ENCODE assay signal across 8 cellular contexts in genomic region chr5:76402251-76402879, GRCh38. TPM values are rescaled to one million over a fixed set of nuclear protein-coding genes. Genes with fewer than 3 reads are reported as not detected.
DNase-seq lines count a peak whose midpoint lies in the region; TF ChIP-seq lines count a peak whose summit lies in the region.

No MANE protein-coding gene starts in this region.

- H3K27me3 Mint-ChIP-seq in neural crest cell (ENCODE audit: low read depth) = peaks cover 28% of the 10 kb centered on the region

- H3K9ac ChIP-seq in subcutaneous abdominal adipose tissue (ENCODE audit: low read length in 5 of 5) = peak overlapping the region in 4 of 5 donors; percentile 12 to 66 (median 60)

- DNase-seq in GM03348 (ENCODE audit: low spot score) (peak; percentile 8), NAMALWA (ENCODE audit: low spot score) (peak; percentile 80), epithelial cell of proximal tubule (ENCODE audit: low read depth) (no peak), neural crest cell (ENCODE audit: low read depth, low spot score) (peak; percentile 19), A172 (ENCODE audit: low spot score) (no peak)
- DNase-seq in activated CD8-positive, alpha-beta memory T cell treated with anti-CD3 and anti-CD28 coated beads for 24 hours = peak; percentile 86

- H3K4me3 Mint-ChIP-seq in neural crest cell = peak overlapping the region; percentile 90

- H3K9me3 ChIP-seq in HEK293 (ENCODE audit: control insufficient read depth, insufficient read depth, low read depth, low read length) (no peaks in the 10 kb centered on the region), subcutaneous abdominal adipose tissue (ENCODE audit: control insufficient read depth in 5 of 5, low read length in 5 of 5) (no peaks in the 10 kb centered on the region)

- CTCF ChIA-PET in HEK293 (lab: Yijun Ruan, JAX) = interaction anchor here (0.5 to 4.0 kb wide), 10 partner anchors 8 to 839 kb away, joined by 3 to 31 read pairs (median 3); no protein-coding TSS in a partner anchor

- H3K27ac ChIP-seq in HEK293 (ENCODE audit: extremely low read depth, low read depth, low read length) = peak overlapping the region; percentile 53; the same call in 1 of the 2 replicates
- no peak overlapping the region for H3K27ac ChIP-seq in subcutaneous abdominal adipose tissue (ENCODE audit: low read depth, low read length)

- POLR2A ChIA-PET in HEK293 (lab: Yijun Ruan, JAX) = interaction anchor here (0.6 kb wide), 1 partner anchor 92 kb away, joined by 3 read pairs; no protein-coding TSS in a partner anchor

- no peaks in the 10 kb centered on the region for H3K36me3 Mint-ChIP-seq in neural crest cell (ENCODE audit: low read depth)

- TF ChIP-seq CTCF in HEK293 (tag by site-specific recombination; IDR thresholded peaks at IDR 0.05) = no peak
- no peak for TF ChIP-seq CTCF in epithelial cell of proximal tubule (conservative IDR thresholded peaks at IDR 0.05; ENCODE audit: low read depth, low read length)
- no peak for TF ChIP-seq CTCF in neural crest cell (conservative IDR thresholded peaks at IDR 0.05)

- H3K4me3 ChIP-seq in HEK293 (ENCODE audit: low read depth, low read length) (peak overlapping the region; percentile 78), epithelial cell of proximal tubule (ENCODE audit: low read depth, low read length) (peak overlapping the region; percentile 63), subcutaneous abdominal adipose tissue (ENCODE audit: low read depth in 1 of 5, low read length in 5 of 5) (peak overlapping the region; percentile 62 to 74 (median 74))

- 0 out of 2 replicates have a peak, but pooled peaks cover 2% of the 10 kb centered on the region for H3K4me1 ChIP-seq in HEK293 (ENCODE audit: control insufficient read depth, insufficient read depth, low read length)
- peaks cover 0 to 31% (median 22%) of the 10 kb centered on the region in 5 donors for H3K4me1 ChIP-seq in subcutaneous abdominal adipose tissue (ENCODE audit: control insufficient read depth in 5 of 5, insufficient read depth in 5 of 5, low read length in 5 of 5)

- peaks cover 0 to 9% (median 0%) of the 10 kb centered on the region in 5 donors for H3K27me3 ChIP-seq in subcutaneous abdominal adipose tissue (ENCODE audit: control insufficient read depth in 5 of 5, insufficient read depth in 4 of 5, low read length in 5 of 5)

- no peaks in the 10 kb centered on the region for H3K4me1 Mint-ChIP-seq in neural crest cell

- H3K9me3 Mint-ChIP-seq in neural crest cell = no peaks in the 10 kb centered on the region

- H3K36me3 ChIP-seq in HEK293 (ENCODE audit: control insufficient read depth in 2 of 2, insufficient read depth in 1 of 2, low read length in 2 of 2) (no peaks in the 10 kb centered on the region), subcutaneous abdominal adipose tissue (ENCODE audit: control insufficient read depth in 5 of 5, insufficient read depth in 5 of 5, low read length in 5 of 5) (no peaks in the 10 kb centered on the region)

- H3K27ac Mint-ChIP-seq in neural crest cell (ENCODE audit: unreplicated experiment) = peak overlapping the region; percentile 97

TF ChIP-seq in HEK293, 187 proteins besides CTCF, POLR2A, EP300 and RAD21:
- TF ChIP-seq ZNF394 (tag by site-specific recombination; IDR thresholded peaks at IDR 0.05; ENCODE audit: borderline replicate concordance) (no peak), ZFHX2 (tag by site-specific recombination; conservative IDR thresholded peaks at IDR 0.05) (peak; percentile 55), ZSCAN23 (tag by site-specific recombination; IDR thresholded peaks at IDR 0.05) (no peak), ZSCAN30 (tag by site-specific recombination; IDR thresholded peaks at IDR 0.05) (0 out of 2 replicates have a peak, but pooled peaks have one; percentile 21), GLI4 (tag by site-specific recombination; IDR thresholded peaks at IDR 0.05) (0 out of 2 replicates have a peak, but pooled peaks have one; percentile 7), ZNF121 (tag by site-specific recombination; IDR thresholded peaks at IDR 0.05) (peak; percentile 99)

RNA-seq across cellular contexts. Expression of gene IQGAP2, which starts 0.7 kb away (rescaled TPM):
- total RNA-seq in epithelial cell of proximal tubule = 0.80 and 1.3 TPM in 2 replicates
- total RNA-seq in neural crest cell = 12.7 and 14.2 TPM in 2 replicates
- 1.8 and 8.3 TPM in 2 replicates for total RNA-seq in A172 (2014; rRNA removed; shearing (Covaris generic))

Comparison
In these comparisons a context has a peak if more than half of its experiments do, and no peak if none do; other contexts are left out.
1. DNase-seq: peak in GM03348 (single experiment), NAMALWA (single experiment), activated CD8-positive, alpha-beta memory T cell treated with anti-CD3 and anti-CD28 coated beads for 24 hours (single experiment) and neural crest cell (single experiment); none in epithelial cell of proximal tubule (single experiment) and A172 (single experiment).
2. Peak in every context shown above with its lines, with median percentiles within 50 percentile points of each other: H3K4me3 ChIP-seq.